ENCODE assay signal across 2 cellular contexts in genomic region chr3:65001119-65001518, GRCh38.
DNase-seq lines count a peak whose midpoint lies in the region; ATAC-seq, FAIRE-seq and TF ChIP-seq lines count a peak whose summit lies in the region.
"Not testable (repeated sequence)": the region's sequence is repeated elsewhere in the genome, so short reads cannot be mapped to it uniquely, and the experiment has no call there.

No MANE protein-coding gene starts in this region.

- in situ Hi-C loops in K562 (cut with MboI) = not testable (repeated sequence)

- not testable (repeated sequence) for H3K4me3 ChIP-seq in HEK293 (ENCODE audit: low read depth, low read length); K562

- H3K4me1 ChIP-seq in HEK293 (ENCODE audit: control insufficient read depth, insufficient read depth, low read length); K562 (replicated peaks in 1 of 2; ENCODE audit: control insufficient read depth in 2 of 2, insufficient read depth in 2 of 2, low read length in 2 of 2): not testable (repeated sequence)

- not testable (repeated sequence) for DNase-seq in K562 (ENCODE audit: extremely low read depth in 1 of 4, low spot score in 3 of 4)

- CTCF ChIA-PET in HEK293 (lab: Yijun Ruan, JAX); K562 (lab: Yijun Ruan, JAX; ENCODE audit: low intra/inter-chr PET ratio): not testable (repeated sequence)

- FAIRE-seq in K562 (lab: Jason Lieb, UNC) = not testable (repeated sequence)

- H3K9ac ChIP-seq in K562 (ENCODE audit: insufficient read depth in 1 of 2, low read depth in 2 of 2, low read length in 2 of 2) = not testable (repeated sequence)

- not testable (repeated sequence) for H3K79me2 ChIP-seq in K562 (ENCODE audit: control insufficient read depth, insufficient read depth, low read length)

- H3K36me3 ChIP-seq in HEK293 (ENCODE audit: control insufficient read depth in 2 of 2, insufficient read depth in 1 of 2, low read length in 2 of 2); K562 (ENCODE audit: control insufficient read depth, insufficient read depth, low read length): not testable (repeated sequence)

- ATAC-seq in K562 = not testable (repeated sequence)

- not testable (repeated sequence) for TF ChIP-seq EP300 in K562 (IDR thresholded peaks at IDR 0.05; ENCODE audit: low read length)

- not testable (repeated sequence) for H3K27ac ChIP-seq in HEK293 (ENCODE audit: extremely low read depth, low read depth, low read length); K562 (ENCODE audit: extremely low read depth, low read depth, low read length)

- not testable (repeated sequence) for BruUV-seq in K562 (replicated peaks; lab: Mats Ljungman, UMichigan)

- H3K9me1 ChIP-seq in K562 (ENCODE audit: control insufficient read depth, insufficient read depth, low read length) = not testable (repeated sequence)

- TF ChIP-seq CTCF in HEK293 (tag by site-specific recombination; IDR thresholded peaks at IDR 0.05); K562 (IDR thresholded peaks at IDR 0.05 in 2 of 3, conservative IDR thresholded peaks at IDR 0.05 in 1 of 3; ENCODE audit: insufficient read depth in 2 of 3, low read depth in 1 of 3, low read length in 3 of 3): not testable (repeated sequence)

- POLR2A ChIA-PET in HEK293 (lab: Yijun Ruan, JAX); K562 (lab: Yijun Ruan, JAX): not testable (repeated sequence)

- TF ChIP-seq POLR2A in K562 (conservative IDR thresholded peaks at IDR 0.05) = not testable (repeated sequence)

- H4K20me1 ChIP-seq in K562 (replicated peaks; ENCODE audit: control insufficient read depth, insufficient read depth, low read length) = not testable (repeated sequence)

- 42% methylated on average over 3 of the region's 4 CpGs for WGBS in K562 (ENCODE audit: insufficient coverage, low coverage, missing lambda C conversion rate)

- intact Hi-C loops in K562 (cut with micrococcal nuclease) = not testable (repeated sequence)

- not testable (repeated sequence) for TF ChIP-seq RAD21 in K562 (CRISPR knock-in tag; conservative IDR thresholded peaks at IDR 0.05 in 1 of 2, IDR thresholded peaks at IDR 0.05 in 1 of 2)

- H2AFZ ChIP-seq in K562 (ENCODE audit: low read depth, low read length) = not testable (repeated sequence)

- not testable (repeated sequence) for H3K9me3 ChIP-seq in HEK293 (ENCODE audit: control insufficient read depth, insufficient read depth, low read depth, low read length); K562 (replicated peaks; ENCODE audit: control insufficient read depth, insufficient read depth, low read depth, low read length)

- H3K4me2 ChIP-seq in K562 (ENCODE audit: insufficient read depth, low read length) = not testable (repeated sequence)

- not testable (repeated sequence) for H3K27me3 ChIP-seq in K562 (ENCODE audit: control insufficient read depth in 2 of 2, insufficient read depth in 2 of 2, low read length in 2 of 2)

TF ChIP-seq in HEK293, 187 proteins besides CTCF, POLR2A, EP300 and RAD21:
- peak; percentile 74 for TF ChIP-seq ZNF146 (tag by site-specific recombination; IDR thresholded peaks at IDR 0.05)

TF ChIP-seq in K562, 482 proteins besides CTCF, POLR2A, EP300 and RAD21:
- TF ChIP-seq BCOR (IDR thresholded peaks at IDR 0.05) (peak; percentile 35; the same call in 1 of the 2 replicates), RBM25 (IDR thresholded peaks at IDR 0.05; ENCODE audit: low read depth, low read length, severe bottlenecking) (peak; percentile 5), ZNF146 (CRISPR knock-in tag; IDR thresholded peaks at IDR 0.05; ENCODE audit: unreplicated experiment) (peak; percentile 83)
TF ChIP-seq in K562: peak in this region for 3; not testable (repeated sequence) for 479.
